In the genomic region with DNA sequence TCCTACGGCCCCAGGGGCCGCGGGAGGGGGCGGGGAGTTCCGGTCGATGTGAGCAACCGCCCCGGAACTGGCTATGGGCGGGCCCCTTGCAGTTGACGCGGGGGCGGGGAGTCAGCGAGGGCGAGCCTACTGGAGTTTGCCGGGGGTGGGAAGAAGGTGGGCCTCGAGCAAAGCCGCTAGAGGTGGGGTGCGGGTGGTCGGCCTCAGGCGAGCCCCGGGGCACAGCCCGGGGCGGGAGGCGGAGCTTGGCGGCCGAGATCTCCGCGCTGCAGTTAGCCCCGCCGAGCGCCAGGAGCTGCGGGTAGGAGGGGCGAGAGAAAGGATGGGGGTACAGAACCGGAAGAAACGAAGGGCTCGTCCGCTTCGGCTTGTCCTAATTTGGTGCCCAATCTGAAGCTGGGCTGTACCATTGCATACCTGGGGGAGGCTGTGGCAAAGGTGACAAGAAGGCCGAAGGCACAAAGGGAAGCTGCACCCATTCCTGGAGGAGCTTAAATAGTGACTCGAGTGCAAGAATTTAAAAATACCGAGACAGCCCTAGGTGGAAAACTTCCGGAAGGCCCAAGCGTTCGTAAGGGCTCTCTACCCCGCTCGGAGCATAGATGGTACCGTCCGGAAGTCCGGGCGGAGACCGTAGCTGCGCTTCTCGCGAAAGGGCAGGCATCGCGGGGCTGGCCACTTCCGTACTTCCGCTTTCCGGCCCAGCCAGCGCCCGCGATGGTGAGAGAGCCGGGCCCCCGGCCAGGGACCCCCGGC, we compare ENCODE assay signal across 1 cellular context.
TF ChIP-seq lines count a peak whose summit lies in the region.

ARPC4 (plus strand) TSS at position 678 of the 756 bp plus-strand sequence; CDS start at position 718, 40 bp downstream.
TADA3 (minus strand) TSS at position 69 of the 756 bp plus-strand sequence. CDS start 1,007 bp downstream, outside the sequence.

TF ChIP-seq in K562, 482 proteins besides CTCF, POLR2A, EP300 and RAD21 (continued from another document and continues in another):
- no peak for TF ChIP-seq BMI1 (IDR thresholded peaks at IDR 0.05; ENCODE audit: low read length)
- no peak for TF ChIP-seq BRCA1 (IDR thresholded peaks at IDR 0.05)
- no peak for TF ChIP-seq BRCA1 (CRISPR knock-in tag; IDR thresholded peaks at IDR 0.05)
- TF ChIP-seq PCBP1 (IDR thresholded peaks at IDR 0.05; ENCODE audit: low read depth, low read length, poor library complexity, severe bottlenecking), result peak; percentile 58
- TF ChIP-seq FOXA3 (CRISPR knock-in tag; conservative IDR thresholded peaks at IDR 0.05 in 1 of 2, IDR thresholded peaks at IDR 0.05 in 1 of 2), result 0 out of 4 replicates have a peak, but pooled peaks of 1 of the 2 experiments have one; percentile 24
- no peak for TF ChIP-seq RFX1 (IDR thresholded peaks at IDR 0.05)
- TF ChIP-seq EP400 (IDR thresholded peaks at IDR 0.05), result peak; percentile 90
- peak; percentile 44; the same call in 1 of the 2 replicates for TF ChIP-seq TEAD4 (IDR thresholded peaks at IDR 0.05; ENCODE audit: low read length)
- no peak for TF ChIP-seq TEAD4 (CRISPR knock-in tag; IDR thresholded peaks at IDR 0.05; ENCODE audit: borderline replicate concordance)
- peak; percentile 67 for TF ChIP-seq CCNT2 (IDR thresholded peaks at IDR 0.05; ENCODE audit: borderline replicate concordance, extremely low read depth, insufficient read length, low read depth, low read length)
- no peak for TF ChIP-seq POLR2B (IDR thresholded peaks at IDR 0.05; ENCODE audit: low read depth, partially characterized antibody)
- TF ChIP-seq KAT7 (CRISPR knock-in tag; IDR thresholded peaks at IDR 0.05; ENCODE audit: borderline replicate concordance), result peak; percentile 14; the same call in 1 of the 2 replicates
- TF ChIP-seq, protein P1, sequence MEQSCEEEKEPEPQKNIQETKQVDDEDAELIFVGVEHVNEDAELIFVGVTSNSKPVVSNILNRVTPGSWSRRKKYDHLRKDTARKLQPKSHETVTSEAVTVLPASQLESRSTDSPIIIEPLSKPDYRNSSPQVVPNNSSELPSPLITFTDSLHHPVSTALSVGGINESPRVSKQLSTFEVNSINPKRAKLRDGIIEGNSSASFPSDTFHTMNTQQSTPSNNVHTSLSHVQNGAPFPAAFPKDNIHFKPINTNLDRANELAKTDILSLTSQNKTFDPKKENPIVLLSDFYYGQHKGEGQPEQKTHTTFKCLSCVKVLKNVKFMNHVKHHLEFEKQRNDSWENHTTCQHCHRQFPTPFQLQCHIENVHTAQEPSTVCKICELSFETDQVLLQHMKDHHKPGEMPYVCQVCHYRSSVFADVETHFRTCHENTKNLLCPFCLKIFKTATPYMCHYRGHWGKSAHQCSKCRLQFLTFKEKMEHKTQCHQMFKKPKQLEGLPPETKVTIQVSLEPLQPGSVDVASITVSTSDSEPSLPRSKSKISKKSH (CRISPR knock-in tag; IDR thresholded peaks at IDR 0.05), result no peak
- TF ChIP-seq ZFPM2 (CRISPR knock-in tag; IDR thresholded peaks at IDR 0.05), result no peak
- no peak for TF ChIP-seq NCOA6 (IDR thresholded peaks at IDR 0.05)
- no peak for TF ChIP-seq ZNF668 (CRISPR knock-in tag; IDR thresholded peaks at IDR 0.05)
- TF ChIP-seq, protein P2, sequence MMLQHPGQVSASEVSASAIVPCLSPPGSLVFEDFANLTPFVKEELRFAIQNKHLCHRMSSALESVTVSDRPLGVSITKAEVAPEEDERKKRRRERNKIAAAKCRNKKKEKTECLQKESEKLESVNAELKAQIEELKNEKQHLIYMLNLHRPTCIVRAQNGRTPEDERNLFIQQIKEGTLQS (IDR thresholded peaks at IDR 0.05), result peak; percentile 52; the same call in 1 of the 2 replicates
- TF ChIP-seq, protein P2 (CRISPR knock-in tag; conservative IDR thresholded peaks at IDR 0.05), result no peak
- no peak for TF ChIP-seq RFX7 (CRISPR knock-in tag; IDR thresholded peaks at IDR 0.05)
- TF ChIP-seq GATAD2B (IDR thresholded peaks at IDR 0.05; ENCODE audit: borderline replicate concordance), result peak; percentile 55; the same call in 1 of the 2 replicates
- no peak for TF ChIP-seq ZNF133 (CRISPR knock-in tag; IDR thresholded peaks at IDR 0.05)
- TF ChIP-seq, protein P3, sequence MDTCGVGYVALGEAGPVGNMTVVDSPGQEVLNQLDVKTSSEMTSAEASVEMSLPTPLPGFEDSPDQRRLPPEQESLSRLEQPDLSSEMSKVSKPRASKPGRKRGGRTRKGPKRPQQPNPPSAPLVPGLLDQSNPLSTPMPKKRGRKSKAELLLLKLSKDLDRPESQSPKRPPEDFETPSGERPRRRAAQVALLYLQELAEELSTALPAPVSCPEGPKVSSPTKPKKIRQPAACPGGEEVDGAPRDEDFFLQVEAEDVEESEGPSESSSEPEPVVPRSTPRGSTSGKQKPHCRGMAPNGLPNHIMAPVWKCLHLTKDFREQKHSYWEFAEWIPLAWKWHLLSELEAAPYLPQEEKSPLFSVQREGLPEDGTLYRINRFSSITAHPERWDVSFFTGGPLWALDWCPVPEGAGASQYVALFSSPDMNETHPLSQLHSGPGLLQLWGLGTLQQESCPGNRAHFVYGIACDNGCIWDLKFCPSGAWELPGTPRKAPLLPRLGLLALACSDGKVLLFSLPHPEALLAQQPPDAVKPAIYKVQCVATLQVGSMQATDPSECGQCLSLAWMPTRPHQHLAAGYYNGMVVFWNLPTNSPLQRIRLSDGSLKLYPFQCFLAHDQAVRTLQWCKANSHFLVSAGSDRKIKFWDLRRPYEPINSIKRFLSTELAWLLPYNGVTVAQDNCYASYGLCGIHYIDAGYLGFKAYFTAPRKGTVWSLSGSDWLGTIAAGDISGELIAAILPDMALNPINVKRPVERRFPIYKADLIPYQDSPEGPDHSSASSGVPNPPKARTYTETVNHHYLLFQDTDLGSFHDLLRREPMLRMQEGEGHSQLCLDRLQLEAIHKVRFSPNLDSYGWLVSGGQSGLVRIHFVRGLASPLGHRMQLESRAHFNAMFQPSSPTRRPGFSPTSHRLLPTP (IDR thresholded peaks at IDR 0.05; ENCODE audit: borderline replicate concordance, extremely low read depth, insufficient read length), result no peak
- 0 out of 2 replicates have a peak, but pooled peaks have one; percentile 28 for TF ChIP-seq HOMEZ (CRISPR knock-in tag; IDR thresholded peaks at IDR 0.05)
- TF ChIP-seq CBFB (CRISPR knock-in tag; IDR thresholded peaks at IDR 0.05), result no peak
- TF ChIP-seq CREBBP (IDR thresholded peaks at IDR 0.05; ENCODE audit: low read depth, low read length), result no peak
- TF ChIP-seq ZNF253 (CRISPR knock-in tag; conservative IDR thresholded peaks at IDR 0.05), result no peak
- no peak for TF ChIP-seq PHB (CRISPR knock-in tag; IDR thresholded peaks at IDR 0.05)
- TF ChIP-seq U2AF2 (optimal IDR thresholded peaks at IDR 0.05; ENCODE audit: low read depth, low read length), result no peak
- no peak for TF ChIP-seq IFI16 (CRISPR knock-in tag; IDR thresholded peaks at IDR 0.05)
- TF ChIP-seq SREBF2 (CRISPR knock-in tag; IDR thresholded peaks at IDR 0.05), result no peak; the same call in 1 of the 2 replicates
- TF ChIP-seq REST (CRISPR knock-in tag; IDR thresholded peaks at IDR 0.05; ENCODE audit: low read depth), result peak; percentile 56; the same call in 1 of the 2 replicates
- TF ChIP-seq GABPA (tag; conservative IDR thresholded peaks at IDR 0.05; ENCODE audit: low read depth), result peak; percentile 94
- TF ChIP-seq HMBOX1 (IDR thresholded peaks at IDR 0.05), result no peak
- TF ChIP-seq RREB1 (CRISPR knock-in tag; IDR thresholded peaks at IDR 0.05), result no peak; the same call in 1 of the 2 replicates
- TF ChIP-seq, protein P4, sequence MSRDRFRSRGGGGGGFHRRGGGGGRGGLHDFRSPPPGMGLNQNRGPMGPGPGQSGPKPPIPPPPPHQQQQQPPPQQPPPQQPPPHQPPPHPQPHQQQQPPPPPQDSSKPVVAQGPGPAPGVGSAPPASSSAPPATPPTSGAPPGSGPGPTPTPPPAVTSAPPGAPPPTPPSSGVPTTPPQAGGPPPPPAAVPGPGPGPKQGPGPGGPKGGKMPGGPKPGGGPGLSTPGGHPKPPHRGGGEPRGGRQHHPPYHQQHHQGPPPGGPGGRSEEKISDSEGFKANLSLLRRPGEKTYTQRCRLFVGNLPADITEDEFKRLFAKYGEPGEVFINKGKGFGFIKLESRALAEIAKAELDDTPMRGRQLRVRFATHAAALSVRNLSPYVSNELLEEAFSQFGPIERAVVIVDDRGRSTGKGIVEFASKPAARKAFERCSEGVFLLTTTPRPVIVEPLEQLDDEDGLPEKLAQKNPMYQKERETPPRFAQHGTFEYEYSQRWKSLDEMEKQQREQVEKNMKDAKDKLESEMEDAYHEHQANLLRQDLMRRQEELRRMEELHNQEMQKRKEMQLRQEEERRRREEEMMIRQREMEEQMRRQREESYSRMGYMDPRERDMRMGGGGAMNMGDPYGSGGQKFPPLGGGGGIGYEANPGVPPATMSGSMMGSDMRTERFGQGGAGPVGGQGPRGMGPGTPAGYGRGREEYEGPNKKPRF (IDR thresholded peaks at IDR 0.05; ENCODE audit: low read depth, low read length), result no peak
- peak; percentile 67 for TF ChIP-seq HNRNPLL (IDR thresholded peaks at IDR 0.05; ENCODE audit: low read depth, low read length, poor library complexity, severe bottlenecking)
